In the genomic region with DNA sequence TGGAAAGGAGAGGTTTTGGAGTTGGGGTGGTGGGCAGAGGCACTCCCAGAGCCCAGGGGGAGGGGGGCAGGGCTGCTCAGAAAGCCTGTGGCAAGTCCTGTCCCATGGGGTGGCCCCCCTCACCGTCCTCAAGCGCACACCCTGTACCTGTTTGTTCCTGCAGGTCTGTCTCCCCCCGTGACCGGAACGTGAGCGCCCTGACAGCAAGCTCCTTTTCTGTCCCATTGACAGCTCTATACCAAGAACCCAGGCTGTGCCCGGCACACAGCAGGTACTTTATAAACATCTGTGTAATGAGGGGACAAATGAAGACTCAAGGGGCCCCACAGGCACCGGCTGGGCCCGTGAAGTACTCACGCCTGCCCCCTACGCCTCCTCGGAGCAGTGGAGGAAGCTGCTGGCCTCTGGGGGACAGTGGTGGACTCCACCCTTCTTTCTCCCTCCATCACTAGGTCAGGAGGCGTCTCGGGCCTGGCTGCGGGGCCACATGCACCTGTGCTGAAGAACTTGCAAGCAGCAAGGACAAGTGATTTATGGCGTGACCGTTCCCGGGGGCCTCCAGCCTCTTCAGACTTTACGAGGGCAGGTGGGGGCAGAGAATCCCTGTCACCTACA, we compare ENCODE assay signal across 20 cellular contexts.
DNase-seq lines count a peak whose midpoint lies in the region; ATAC-seq and TF ChIP-seq lines count a peak whose summit lies in the region.
"Had no signal": no experiment of that assay in that cellular context is flagged by ENCODE, and none has a peak within 500 bp of the region (broad histone marks: within the 10 kb centered on the region; RNA-seq: fewer than 3 reads in every experiment).

No MANE protein-coding gene starts in this region.

- no peak for ATAC-seq in Right ventricle myocardium inferior
- ATAC-seq in Right ventricle myocardium superior (ENCODE audit: poor library complexity) = no peak
- ATAC-seq in HG02870 (IDR thresholded peaks at IDR 0.05; ENCODE audit: unreplicated experiment) = no peak
- ATAC-seq: GM12878, HepG2 had no signal

- intact Hi-C loops in Right ventricle myocardium inferior (cut with DNase I) (no loop called here), Right ventricle myocardium superior (cut with DNase I) (no loop called here)
- intact Hi-C loops in CD4-positive, alpha-beta memory T cell (cut with micrococcal nuclease) = no loop called here

- no peaks in the 10 kb centered on the region for H3K27me3 ChIP-seq in CD4-positive, alpha-beta memory T cell (ENCODE audit: insufficient read depth, low read length)
- H3K27me3 ChIP-seq in CD8-positive, alpha-beta memory T cell (ENCODE audit: insufficient read depth, low read length, poor library complexity, severe bottlenecking) = no peaks in the 10 kb centered on the region

- TF ChIP-seq CTCF in chondrocyte (IDR thresholded peaks at IDR 0.05) (no peak), nephron progenitor cell (IDR thresholded peaks at IDR 0.05) (no peak)

- H3K36me3 Mint-ChIP-seq in chondrocyte (ENCODE audit: low read depth) = no peaks in the 10 kb centered on the region
- no peaks in the 10 kb centered on the region for H3K36me3 Mint-ChIP-seq in nephron progenitor cell (ENCODE audit: low read depth)
- H3K36me3 Mint-ChIP-seq in CD4-positive, alpha-beta memory T cell = no peaks in the 10 kb centered on the region
- H3K36me3 Mint-ChIP-seq in CD8-positive, alpha-beta memory T cell = no peaks in the 10 kb centered on the region
- H3K36me3 Mint-ChIP-seq: IgD-negative memory B cell had no signal

- H3K27ac Mint-ChIP-seq in chondrocyte (ENCODE audit: unreplicated experiment) = no peak overlapping the region
- H3K27ac Mint-ChIP-seq in nephron progenitor cell = peak overlapping the region; percentile 52
- H3K27ac Mint-ChIP-seq in CD4-positive, alpha-beta memory T cell = no peak overlapping the region
- H3K27ac Mint-ChIP-seq in CD8-positive, alpha-beta memory T cell = no peak overlapping the region
- H3K27ac Mint-ChIP-seq: H9, IgD-negative memory B cell had no signal

- H3K9me3 Mint-ChIP-seq in chondrocyte (ENCODE audit: low read depth) (no peaks in the 10 kb centered on the region), nephron progenitor cell (no peaks in the 10 kb centered on the region)
- no peaks in the 10 kb centered on the region for H3K9me3 Mint-ChIP-seq in CD4-positive, alpha-beta memory T cell
- H3K9me3 Mint-ChIP-seq in CD8-positive, alpha-beta memory T cell = no peaks in the 10 kb centered on the region
- H3K9me3 Mint-ChIP-seq: H9, IgD-negative memory B cell had no signal

- DNase-seq in Right ventricle myocardium inferior (ENCODE audit: missing footprints) (peak; percentile 53), Right ventricle myocardium superior (no peak), DMS79 (lab: John Stamatoyannopoulos, UW) (peak; percentile 26), chondrocyte (ENCODE audit: low spot score) (peak; percentile 86), nephron progenitor cell (no peak)
- DNase-seq in CD4-positive, alpha-beta memory T cell = no peak
- no peak for DNase-seq in CD8-positive, alpha-beta memory T cell
- DNase-seq: AML-193, Caco-2, DMS153, DND-41, EL, H9, KG1 had no signal

- H3K9me3 ChIP-seq in CD4-positive, alpha-beta memory T cell (ENCODE audit: control insufficient read depth in 1 of 2, low read length in 2 of 2) = no peaks in the 10 kb centered on the region
- H3K9me3 ChIP-seq in CD8-positive, alpha-beta memory T cell (ENCODE audit: low read length) = no peaks in the 10 kb centered on the region
- H3K9me3 ChIP-seq: A549, Caco-2 had no signal

- H3K36me3 ChIP-seq in CD4-positive, alpha-beta memory T cell (ENCODE audit: insufficient read depth, low read length) = no peaks in the 10 kb centered on the region
- H3K36me3 ChIP-seq in CD8-positive, alpha-beta memory T cell (ENCODE audit: insufficient read depth, low read length) = no peaks in the 10 kb centered on the region

- H3K4me3 Mint-ChIP-seq in chondrocyte (ENCODE audit: unreplicated experiment) (no peak overlapping the region), nephron progenitor cell (no peak overlapping the region)
- no peak overlapping the region for H3K4me3 Mint-ChIP-seq in CD4-positive, alpha-beta memory T cell
- no peak overlapping the region for H3K4me3 Mint-ChIP-seq in CD8-positive, alpha-beta memory T cell
- H3K4me3 Mint-ChIP-seq: H9 had no signal

- no peak overlapping the region for H3K27ac ChIP-seq in CD4-positive, alpha-beta memory T cell (ENCODE audit: low read depth, low read length)
- no peak overlapping the region for H3K27ac ChIP-seq in CD8-positive, alpha-beta memory T cell (ENCODE audit: low read depth, low read length)
- H3K27ac ChIP-seq: 22Rv1, A549 had no signal

- H3K4me1 Mint-ChIP-seq in chondrocyte (ENCODE audit: low read depth) (peaks cover 5% of the 10 kb centered on the region), nephron progenitor cell (peaks cover 31% of the 10 kb centered on the region)
- H3K4me1 Mint-ChIP-seq in CD4-positive, alpha-beta memory T cell = no peaks in the 10 kb centered on the region
- no peaks in the 10 kb centered on the region for H3K4me1 Mint-ChIP-seq in CD8-positive, alpha-beta memory T cell

- H3K4me3 ChIP-seq in CD4-positive, alpha-beta memory T cell (ENCODE audit: low read length in 2 of 2) = no peak overlapping the region
- H3K4me3 ChIP-seq in CD8-positive, alpha-beta memory T cell (ENCODE audit: low read length) = no peak overlapping the region
- H3K4me3 ChIP-seq: A549, GM12878 had no signal

- POLR2A ChIA-PET in CD4-positive, alpha-beta memory T cell (lab: Charles Lee; ENCODE audit: partially characterized antibody) = no interaction called here
- POLR2A ChIA-PET in CD8-positive, alpha-beta memory T cell (lab: Charles Lee) = no interaction called here

- H3K27me3 Mint-ChIP-seq in chondrocyte (ENCODE audit: low read depth) (peaks cover 32% of the 10 kb centered on the region), nephron progenitor cell (ENCODE audit: low read depth, poor library complexity) (peaks cover 26% of the 10 kb centered on the region)
- H3K27me3 Mint-ChIP-seq in CD4-positive, alpha-beta memory T cell = peaks cover 3 to 7% of the 10 kb centered on the region in 2 donors
- peaks cover 0 to 18% of the 10 kb centered on the region in 2 donors for H3K27me3 Mint-ChIP-seq in CD8-positive, alpha-beta memory T cell
- H3K27me3 Mint-ChIP-seq: IgD-negative memory B cell had no signal

- H3K4me1 ChIP-seq in CD4-positive, alpha-beta memory T cell (ENCODE audit: insufficient read depth, low read length) = no peaks in the 10 kb centered on the region
- no peaks in the 10 kb centered on the region for H3K4me1 ChIP-seq in CD8-positive, alpha-beta memory T cell (ENCODE audit: insufficient read depth, low read length)
- H3K4me1 ChIP-seq: A549, Caco-2 had no signal

- CTCF ChIA-PET in CD4-positive, alpha-beta memory T cell (lab: Charles Lee; ENCODE audit: partially characterized antibody) = no interaction called here
- CTCF ChIA-PET in CD8-positive, alpha-beta memory T cell (lab: Charles Lee) = interaction anchor here (1.2 kb wide), 1 partner anchor 21 kb away, joined by 3 read pairs; no protein-coding TSS in a partner anchor

Comparison
In these comparisons a context has a peak if more than half of its experiments do, and no peak if none do; other contexts are left out.
1. DNase-seq: peak in Right ventricle myocardium inferior (single experiment), DMS79 (single experiment) and chondrocyte (single experiment); none in Right ventricle myocardium superior (single experiment), nephron progenitor cell (single experiment), CD4-positive, alpha-beta memory T cell (0 of 5) and CD8-positive, alpha-beta memory T cell (0 of 5).